In the genomic region with DNA sequence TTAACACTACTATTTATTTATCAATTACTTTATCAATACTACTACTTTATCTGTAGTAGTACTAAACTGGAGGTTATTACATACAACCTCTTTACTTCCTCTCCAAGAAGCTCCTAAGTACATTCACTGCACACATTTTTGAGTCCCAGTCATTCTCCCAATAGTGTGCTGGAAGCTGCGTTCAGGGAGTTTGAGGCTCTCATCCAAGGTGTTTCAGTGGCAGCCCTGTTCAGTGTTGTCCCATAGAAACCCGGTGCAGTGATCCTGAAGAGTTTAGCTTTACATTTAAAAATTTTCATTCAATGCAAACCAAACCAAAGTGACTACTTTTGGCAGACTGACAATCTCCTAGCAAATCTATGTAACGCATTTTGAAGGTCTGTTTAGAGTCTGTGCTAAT, we compare ENCODE assay signal across 8 cellular contexts. TPM values are rescaled to one million over a fixed set of nuclear protein-coding genes. Genes with fewer than 3 reads are reported as not detected.
"Had no signal": no experiment of that assay in that cellular context is flagged by ENCODE, and none has a peak within 500 bp of the region (broad histone marks: within the 10 kb centered on the region; RNA-seq: fewer than 3 reads in every experiment).

No MANE protein-coding gene starts in this region.

RNA-seq across cellular contexts. Expression of a gene that starts 46.9 kb away (rescaled TPM):
- total RNA-seq: GM23248, H4, H7, HepG2, HFFc6, HT1080, IMR-90, K562 had no signal
- polyA plus RNA-seq: GM23248, HepG2, IMR-90, K562 had no signal
